22 cellular contexts compared by ENCODE assay signal in genomic region chr1:39337067-39337466, GRCh38.
"Had no signal": no experiment of that assay in that cellular context is flagged by ENCODE, and none has a peak within 500 bp of the region (broad histone marks: within the 10 kb centered on the region; RNA-seq: fewer than 3 reads in every experiment).

No MANE protein-coding gene starts in this region.

- H3K27ac ChIP-seq: coronary artery, epithelial cell of prostate, left lung, psoas muscle, right atrium auricular region, thyroid gland, upper lobe of right lung had no signal

- H3K9me3 Mint-ChIP-seq: activated naive CD4-positive, alpha-beta T cell treated with anti-CD3 and anti-CD28 coated beads, Interleukin-2, amount 50 U/mL, for 72 hours; activated T-helper 1 cell treated with anti-CD3 and anti-CD28 coated beads, Interleukin-12 subunit alpha, Interleukin-12 subunit beta, Interleukin-2, Interleukin-4 antibody, amounts not matched to agents 30 ng/mL and 10 ng/mL and 1 ng/mL, durations not matched to agents 14 hours and 24 hours and 36 hours; mesothelial cell of epicardium; natural killer cell; stimulated activated naive CD8-positive, alpha-beta T cell treated with anti-CD3 and anti-CD28 coated beads, Interleukin-15, Interleukin-2, amounts not matched to agents 100 ng/mL and 50 ng/mL, for 24 hours had no signal

- H3K27me3 ChIP-seq: left lung, right atrium auricular region, thyroid gland, upper lobe of right lung had no signal

- ATAC-seq: activated naive CD4-positive, alpha-beta T cell treated with anti-CD3 and anti-CD28 coated beads, Interleukin-2, amount 50 U/mL, for 72 hours; left lung; natural killer cell; psoas muscle; upper lobe of right lung had no signal

- H3K27me3 Mint-ChIP-seq: stimulated activated naive CD8-positive, alpha-beta T cell treated with anti-CD3 and anti-CD28 coated beads, Interleukin-15, Interleukin-2, amounts not matched to agents 100 ng/mL and 50 ng/mL, for 24 hours had no signal

- DNase-seq: activated CD4-positive, alpha-beta T cell treated with anti-CD3 and anti-CD28 coated beads for 1 hour; activated CD4-positive, alpha-beta T cell treated with anti-CD3 and anti-CD28 coated beads, Interleukin-2, amount 50 U/mL, for 1 hour; activated gamma-delta T cell; amniotic stem cell; cerebellar nuclear complex; foreskin fibroblast; left lung; mammary epithelial cell; natural killer cell; psoas muscle; stimulated activated CD4-positive, alpha-beta T cell treated with anti-CD3 and anti-CD28 coated beads, Interleukin-1b, Interleukin-23, amount 100 ng/mL, for 48 hours; substantia nigra; T-helper 9 cell; thyroid gland; upper lobe of right lung had no signal

- H3K4me3 Mint-ChIP-seq: activated T-helper 1 cell treated with anti-CD3 and anti-CD28 coated beads, Interleukin-12 subunit alpha, Interleukin-12 subunit beta, Interleukin-2, Interleukin-4 antibody, amounts not matched to agents 30 ng/mL and 10 ng/mL and 1 ng/mL, durations not matched to agents 14 hours and 24 hours and 36 hours; mesothelial cell of epicardium; natural killer cell; stimulated activated naive CD8-positive, alpha-beta T cell treated with anti-CD3 and anti-CD28 coated beads, Interleukin-15, Interleukin-2, amounts not matched to agents 100 ng/mL and 50 ng/mL, for 24 hours had no signal

- H3K4me1 ChIP-seq: psoas muscle, right atrium auricular region had no signal

- H3K4me3 ChIP-seq: coronary artery, left lung, psoas muscle, right atrium auricular region, thyroid gland, upper lobe of right lung had no signal

- H3K27ac Mint-ChIP-seq: activated T-helper 1 cell treated with anti-CD3 and anti-CD28 coated beads, Interleukin-12 subunit alpha, Interleukin-12 subunit beta, Interleukin-2, Interleukin-4 antibody, amounts not matched to agents 30 ng/mL and 10 ng/mL and 1 ng/mL, durations not matched to agents 14 hours and 24 hours and 36 hours; mesothelial cell of epicardium; stimulated activated naive CD8-positive, alpha-beta T cell treated with anti-CD3 and anti-CD28 coated beads, Interleukin-15, Interleukin-2, amounts not matched to agents 100 ng/mL and 50 ng/mL, for 24 hours had no signal

- H3K9me3 ChIP-seq: left lung, psoas muscle, right atrium auricular region, thyroid gland, upper lobe of right lung had no signal
